15 cellular contexts compared by ENCODE assay signal in genomic region chr10:102779680-102780079, GRCh38. TPM values are rescaled to one million over a fixed set of nuclear protein-coding genes. Genes with fewer than 3 reads are reported as not detected.
A peak's percentile ranks its signal among the peaks of the same experiment; 100 is the strongest.
DNase-seq lines count a peak whose midpoint lies in the region; ATAC-seq and TF ChIP-seq lines count a peak whose summit lies in the region.
"Had no signal": no experiment of that assay in that cellular context is flagged by ENCODE, and none has a peak within 500 bp of the region (broad histone marks: within the 10 kb centered on the region; RNA-seq: fewer than 3 reads in every experiment).

No MANE protein-coding gene starts in this region.

- H3K36me3 ChIP-seq in PC-3 (ENCODE audit: low read depth, low read length) (no peaks in the 10 kb centered on the region), mesenchymal stem cell (ENCODE audit: control insufficient read depth in 1 of 2, insufficient read depth in 2 of 2, low read depth in 1 of 2, low read length in 2 of 2) (peaks cover 0 to 10% of the 10 kb centered on the region in 2 experiments), thoracic aorta (no peaks in the 10 kb centered on the region)

- H3K27me3 Mint-ChIP-seq in chondrocyte (ENCODE audit: low read depth): no peaks in the 10 kb centered on the region
- no peaks in the 10 kb centered on the region for H3K27me3 Mint-ChIP-seq in stimulated activated naive B cell treated with anti-CD40 and anti-IgM and Interleukin-4, amounts not matched to agents 10 μg/mL and 1 μg/mL and 100 μg/mL, for 72 hours
- no peaks in the 10 kb centered on the region for H3K27me3 Mint-ChIP-seq in activated T-helper 1 cell treated with anti-CD3 and anti-CD28 coated beads, Interleukin-12 subunit alpha, Interleukin-12 subunit beta, Interleukin-2, Interleukin-4 antibody, amounts not matched to agents 30 ng/mL and 10 ng/mL and 1 ng/mL, durations not matched to agents 14 hours and 24 hours and 36 hours (ENCODE audit: insufficient read depth)
- H3K27me3 Mint-ChIP-seq: stimulated activated naive CD8-positive, alpha-beta T cell treated with anti-CD3 and anti-CD28 coated beads, Interleukin-15, amount 100 ng/mL, for 72 hours had no signal

- DNase-seq in PC-3: no peak
- DNase-seq in chondrocyte (ENCODE audit: low spot score): no peak
- DNase-seq in mesenchymal stem cell: no peak
- no peak for DNase-seq in thoracic aorta (ENCODE audit: low spot score)
- DNase-seq in stimulated activated naive B cell treated with anti-CD40 and anti-IgM and Interleukin-4, amounts not matched to agents 10 μg/mL and 1 μg/mL and 100 μg/mL, for 72 hours: no peak
- DNase-seq in activated T-helper 1 cell treated with anti-CD3 and anti-CD28 coated beads, Interleukin-12 subunit alpha, Interleukin-12 subunit beta, Interleukin-2, Interleukin-4 antibody, amounts not matched to agents 30 ng/mL and 10 ng/mL and 1 ng/mL, durations not matched to agents 14 hours and 24 hours and 36 hours (ENCODE audit: low spot score): no peak
- DNase-seq: activated CD8-positive, alpha-beta memory T cell treated with anti-CD3 and anti-CD28 coated beads, Interleukin-2, amount 50 U/mL, for 48 hours; Calu3; NCI-H1048; NCI-H524 treated with DMSO at 0.1 percent for 48 hours; nucleus accumbens; SIG-M5; stimulated activated CD4-positive, alpha-beta T cell treated with anti-CD3 and anti-CD28 coated beads, Interleukin-4, amount 100 ng/mL, for 4 hours; stimulated activated naive CD8-positive, alpha-beta T cell treated with anti-CD3 and anti-CD28 coated beads, Interleukin-15, amount 100 ng/mL, for 72 hours had no signal

- H3K4me1 Mint-ChIP-seq in chondrocyte (ENCODE audit: low read depth): peaks cover 95% of the 10 kb centered on the region
- H3K4me1 Mint-ChIP-seq in stimulated activated naive B cell treated with anti-CD40 and anti-IgM and Interleukin-4, amounts not matched to agents 10 μg/mL and 1 μg/mL and 100 μg/mL, for 72 hours: peaks cover 28 to 56% of the 10 kb centered on the region in 2 donors
- peaks cover 42% of the 10 kb centered on the region for H3K4me1 Mint-ChIP-seq in activated T-helper 1 cell treated with anti-CD3 and anti-CD28 coated beads, Interleukin-12 subunit alpha, Interleukin-12 subunit beta, Interleukin-2, Interleukin-4 antibody, amounts not matched to agents 30 ng/mL and 10 ng/mL and 1 ng/mL, durations not matched to agents 14 hours and 24 hours and 36 hours (ENCODE audit: low read depth)

- POLR2A ChIA-PET in PC-3 (lab: Charles Lee; ENCODE audit: unreplicated experiment): no interaction called here

- H3K27ac Mint-ChIP-seq in chondrocyte (ENCODE audit: unreplicated experiment): peak overlapping the region; percentile 86
- H3K27ac Mint-ChIP-seq in stimulated activated naive B cell treated with anti-CD40 and anti-IgM and Interleukin-4, amounts not matched to agents 10 μg/mL and 1 μg/mL and 100 μg/mL, for 72 hours: no peak overlapping the region
- H3K27ac Mint-ChIP-seq in activated T-helper 1 cell treated with anti-CD3 and anti-CD28 coated beads, Interleukin-12 subunit alpha, Interleukin-12 subunit beta, Interleukin-2, Interleukin-4 antibody, amounts not matched to agents 30 ng/mL and 10 ng/mL and 1 ng/mL, durations not matched to agents 14 hours and 24 hours and 36 hours: no peak overlapping the region
- H3K27ac Mint-ChIP-seq: stimulated activated naive CD8-positive, alpha-beta T cell treated with anti-CD3 and anti-CD28 coated beads, Interleukin-15, amount 100 ng/mL, for 72 hours had no signal

- peak overlapping the region; percentile 85 for H3K4me3 Mint-ChIP-seq in chondrocyte (ENCODE audit: unreplicated experiment)
- no peak overlapping the region for H3K4me3 Mint-ChIP-seq in stimulated activated naive B cell treated with anti-CD40 and anti-IgM and Interleukin-4, amounts not matched to agents 10 μg/mL and 1 μg/mL and 100 μg/mL, for 72 hours
- H3K4me3 Mint-ChIP-seq in activated T-helper 1 cell treated with anti-CD3 and anti-CD28 coated beads, Interleukin-12 subunit alpha, Interleukin-12 subunit beta, Interleukin-2, Interleukin-4 antibody, amounts not matched to agents 30 ng/mL and 10 ng/mL and 1 ng/mL, durations not matched to agents 14 hours and 24 hours and 36 hours: no peak overlapping the region
- H3K4me3 Mint-ChIP-seq: stimulated activated naive CD8-positive, alpha-beta T cell treated with anti-CD3 and anti-CD28 coated beads, Interleukin-15, amount 100 ng/mL, for 72 hours had no signal

- no peaks in the 10 kb centered on the region for H3F3A ChIP-seq in PC-3 (ENCODE audit: low read length, unreplicated experiment)

- no peak overlapping the region for H3K4me3 ChIP-seq in PC-3 (ENCODE audit: low read length)
- peak overlapping the region in 1 of 2 experiments; percentile 9 for H3K4me3 ChIP-seq in mesenchymal stem cell (ENCODE audit: insufficient read depth in 1 of 2, low read depth in 1 of 2, low read length in 2 of 2)
- no peak overlapping the region for H3K4me3 ChIP-seq in thoracic aorta

- H3K79me1 ChIP-seq in mesenchymal stem cell (replicated peaks; ENCODE audit: low read length, poor library complexity, severe bottlenecking): peaks cover 26% of the 10 kb centered on the region

- WGBS in mesenchymal stem cell: 80% methylated on average over 7 of the region's 7 CpGs

- ATAC-seq in PC-3: no peak
- ATAC-seq in thoracic aorta (ENCODE audit: insufficient number of reproducible peaks, low FRiP score, low read depth): no peak
- ATAC-seq in stimulated activated naive B cell treated with anti-CD40 and anti-IgM and Interleukin-4, amounts not matched to agents 10 μg/mL and 1 μg/mL and 100 μg/mL, for 72 hours (replicated peaks): no peak
- no peak for ATAC-seq in GM18502 (IDR thresholded peaks at IDR 0.05; ENCODE audit: poor library complexity, unreplicated experiment)
- ATAC-seq: stimulated activated naive CD8-positive, alpha-beta T cell treated with anti-CD3 and anti-CD28 coated beads, Interleukin-15, amount 100 ng/mL, for 72 hours had no signal

- H3K4me1 ChIP-seq in PC-3 (ENCODE audit: insufficient read depth, low read length) (peaks cover 17% of the 10 kb centered on the region; the same call in 1 of the 2 replicates), mesenchymal stem cell (ENCODE audit: control insufficient read depth, insufficient read depth, low read depth, low read length) (peaks cover 41% of the 10 kb centered on the region), thoracic aorta (ENCODE audit: control insufficient read depth in 1 of 2, low read depth in 2 of 2) (peaks cover 83 to 96% of the 10 kb centered on the region in 2 donors)

- H3K27ac ChIP-seq in PC-3 (ENCODE audit: low read length): peak overlapping the region; percentile 36
- H3K27ac ChIP-seq in mesenchymal stem cell (ENCODE audit: low read length, poor library complexity, severe bottlenecking): no peak overlapping the region
- peak overlapping the region; percentile 44 to 99 for H3K27ac ChIP-seq in thoracic aorta

- no peaks in the 10 kb centered on the region for H3K9me2 ChIP-seq in PC-3 (replicated peaks; ENCODE audit: low read length)

- no peak overlapping the region for H2BK120ac ChIP-seq in mesenchymal stem cell (ENCODE audit: low read depth, low read length)

- no peak overlapping the region for H3K9ac ChIP-seq in PC-3 (ENCODE audit: low read length)
- H3K9ac ChIP-seq in mesenchymal stem cell (ENCODE audit: low read length): peak overlapping the region; percentile 61

- TF ChIP-seq CTCF in PC-3 (conservative IDR thresholded peaks at IDR 0.05; ENCODE audit: low read depth, low read length): no peak
- no peak for TF ChIP-seq CTCF in chondrocyte (IDR thresholded peaks at IDR 0.05)
- no peak for TF ChIP-seq CTCF in thoracic aorta (IDR thresholded peaks at IDR 0.05)

- no peak overlapping the region for H2BK12ac ChIP-seq in mesenchymal stem cell (ENCODE audit: low read length in 2 of 2)

- H3K4me2 ChIP-seq in PC-3 (ENCODE audit: low read length): no peak overlapping the region
- H3K4me2 ChIP-seq in mesenchymal stem cell (ENCODE audit: low read length, poor library complexity, severe bottlenecking): no peak overlapping the region

- H3K9me3 ChIP-seq in PC-3 (ENCODE audit: low read length) (no peaks in the 10 kb centered on the region), mesenchymal stem cell (ENCODE audit: control insufficient read depth, low read length) (no peaks in the 10 kb centered on the region), thoracic aorta (no peaks in the 10 kb centered on the region)

- H2AK5ac ChIP-seq in mesenchymal stem cell (ENCODE audit: low read length, severe bottlenecking): no peak overlapping the region

- CTCF ChIA-PET in PC-3 (lab: Charles Lee): no interaction called here

- no peaks in the 10 kb centered on the region; the same call in 1 of the 2 replicates for H3K79me2 ChIP-seq in PC-3 (ENCODE audit: low read length)

- no peak overlapping the region for H4K8ac ChIP-seq in mesenchymal stem cell (ENCODE audit: low read length)

- no peaks in the 10 kb centered on the region for H3K9me3 Mint-ChIP-seq in chondrocyte (ENCODE audit: low read depth)
- H3K9me3 Mint-ChIP-seq in stimulated activated naive B cell treated with anti-CD40 and anti-IgM and Interleukin-4, amounts not matched to agents 10 μg/mL and 1 μg/mL and 100 μg/mL, for 72 hours: no peaks in the 10 kb centered on the region
- H3K9me3 Mint-ChIP-seq in activated T-helper 1 cell treated with anti-CD3 and anti-CD28 coated beads, Interleukin-12 subunit alpha, Interleukin-12 subunit beta, Interleukin-2, Interleukin-4 antibody, amounts not matched to agents 30 ng/mL and 10 ng/mL and 1 ng/mL, durations not matched to agents 14 hours and 24 hours and 36 hours: no peaks in the 10 kb centered on the region
- H3K9me3 Mint-ChIP-seq: stimulated activated naive CD8-positive, alpha-beta T cell treated with anti-CD3 and anti-CD28 coated beads, Interleukin-15, amount 100 ng/mL, for 72 hours had no signal

- H3K4ac ChIP-seq in mesenchymal stem cell (ENCODE audit: low read depth in 1 of 2, low read length in 2 of 2): no peak overlapping the region

- H2BK5ac ChIP-seq in mesenchymal stem cell (ENCODE audit: low read depth, low read length, poor library complexity, severe bottlenecking): no peak overlapping the region

- H2AFZ ChIP-seq in PC-3 (ENCODE audit: low read length) (no peak overlapping the region), mesenchymal stem cell (ENCODE audit: low read depth, low read length) (no peak overlapping the region)

- H4K91ac ChIP-seq in mesenchymal stem cell (ENCODE audit: low read length): no peak overlapping the region

- no TSS peak for BruUV-seq in PC-3 (replicated peaks; lab: Mats Ljungman, UMichigan)

- H3K27me3 ChIP-seq in PC-3 (ENCODE audit: low read length) (no peaks in the 10 kb centered on the region), mesenchymal stem cell (ENCODE audit: control insufficient read depth in 1 of 2, insufficient read depth in 1 of 2, low read length in 2 of 2) (no peaks in the 10 kb centered on the region), thoracic aorta (replicated peaks; ENCODE audit: insufficient read depth) (no peaks in the 10 kb centered on the region)

- no peaks in the 10 kb centered on the region for H4K20me1 ChIP-seq in PC-3 (ENCODE audit: low read length)

- intact Hi-C loops in PC-3 (cut with micrococcal nuclease): no loop called here
- intact Hi-C loops in activated T-helper 1 cell treated with anti-CD3 and anti-CD28 coated beads, Interleukin-12 subunit alpha, Interleukin-12 subunit beta, Interleukin-2, Interleukin-4 antibody, amounts not matched to agents 30 ng/mL and 10 ng/mL and 1 ng/mL, durations not matched to agents 14 hours and 24 hours and 36 hours (cut with micrococcal nuclease): no loop called here

- H3K18ac ChIP-seq in mesenchymal stem cell (ENCODE audit: low read depth in 1 of 2, low read length in 2 of 2): no peak overlapping the region

- H3K36me3 Mint-ChIP-seq in chondrocyte (ENCODE audit: low read depth): peaks cover 2% of the 10 kb centered on the region
- H3K36me3 Mint-ChIP-seq in stimulated activated naive B cell treated with anti-CD40 and anti-IgM and Interleukin-4, amounts not matched to agents 10 μg/mL and 1 μg/mL and 100 μg/mL, for 72 hours: peaks cover 20 to 29% of the 10 kb centered on the region in 2 donors
- peaks cover 12% of the 10 kb centered on the region for H3K36me3 Mint-ChIP-seq in activated T-helper 1 cell treated with anti-CD3 and anti-CD28 coated beads, Interleukin-12 subunit alpha, Interleukin-12 subunit beta, Interleukin-2, Interleukin-4 antibody, amounts not matched to agents 30 ng/mL and 10 ng/mL and 1 ng/mL, durations not matched to agents 14 hours and 24 hours and 36 hours (ENCODE audit: low read depth)

- no peak overlapping the region for H3K14ac ChIP-seq in mesenchymal stem cell (ENCODE audit: low read length in 2 of 2)

- no peak overlapping the region for H2BK15ac ChIP-seq in mesenchymal stem cell (ENCODE audit: low read depth, poor library complexity, severe bottlenecking)

- no peak overlapping the region for H3K23ac ChIP-seq in mesenchymal stem cell (ENCODE audit: low read length in 2 of 2)

RNA-seq across cellular contexts. Expression of gene WBP1L, which starts 35.9 kb away (rescaled TPM):
- total RNA-seq in PC-3 (2014; rRNA removed): 23.8 and 24.6 TPM in 2 replicates
- 95.3 to 97.1 TPM (median 95.8 TPM) in 3 replicates for total RNA-seq in chondrocyte
- 59.1 TPM for polyA plus RNA-seq in mesenchymal stem cell (2013, experiment 1 of 2)
- 58.7 TPM for polyA plus RNA-seq in mesenchymal stem cell (2013, experiment 2 of 2)
- total RNA-seq in thoracic aorta: 100 to 1,000 TPM; 123 to 268 TPM
- total RNA-seq in activated T-helper 1 cell treated with anti-CD3 and anti-CD28 coated beads, Interleukin-12 subunit alpha, Interleukin-12 subunit beta, Interleukin-2, Interleukin-4 antibody, amounts not matched to agents 30 ng/mL and 10 ng/mL and 1 ng/mL, durations not matched to agents 14 hours and 24 hours and 36 hours: 19.4 and 20.0 TPM in 2 replicates

RNA-seq across cellular contexts. Expression of gene CYP17A1, which starts 57.5 kb away (rescaled TPM):
- total RNA-seq in PC-3 (2014; rRNA removed): not detected in 2 replicates
- total RNA-seq in chondrocyte: not detected in 3 replicates
- not detected for polyA plus RNA-seq in mesenchymal stem cell (2013, experiment 1 of 2)
- not detected for polyA plus RNA-seq in mesenchymal stem cell (2013, experiment 2 of 2)
- total RNA-seq in thoracic aorta: 1 to 10 TPM in 1 of 2 donors, under 1 TPM in 1; 0.41 to 1.3 TPM
- not detected in 2 replicates for total RNA-seq in activated T-helper 1 cell treated with anti-CD3 and anti-CD28 coated beads, Interleukin-12 subunit alpha, Interleukin-12 subunit beta, Interleukin-2, Interleukin-4 antibody, amounts not matched to agents 30 ng/mL and 10 ng/mL and 1 ng/mL, durations not matched to agents 14 hours and 24 hours and 36 hours
- total RNA-seq: Calu3 had no signal
